In genomic region chr10:99695761-99696160, GRCh38 we compare ENCODE assay signal across 12 cellular contexts.
"Had no signal": no experiment of that assay in that cellular context is flagged by ENCODE, and none has a peak within 500 bp of the region (broad histone marks: within the 10 kb centered on the region; RNA-seq: fewer than 3 reads in every experiment).

No MANE protein-coding gene starts in this region.

- H3K4me3 ChIP-seq: lung had no signal

- DNase-seq: activated CD4-positive, alpha-beta memory T cell treated with anti-CD3 and anti-CD28 coated beads, Interleukin-2, amount 10 ng/mL, durations not matched to agents 7 days and 5 days; activated CD8-positive, alpha-beta memory T cell treated with anti-CD3 and anti-CD28 coated beads, Interleukin-2, amount 50 U/mL, for 4 hours; activated gamma-delta T cell treated with Interleukin-2 at 50 U/mL for 16 hours; activated T-cell treated with anti-CD3 and anti-CD28 coated beads, Interleukin-2, amount 50 U/mL, for 72 hours; caudate nucleus; cortex of kidney; effector memory CD4-positive, alpha-beta T cell; naive thymus-derived CD4-positive, alpha-beta T cell; posterior cingulate gyrus; small intestine; T-helper 9 cell had no signal
